In genomic region chr22:44937216-44937615, GRCh38 we compare ENCODE assay signal across 20 cellular contexts.
DNase-seq lines count a peak whose midpoint lies in the region; ATAC-seq and TF ChIP-seq lines count a peak whose summit lies in the region.
"Had no signal": no experiment of that assay in that cellular context is flagged by ENCODE, and none has a peak within 500 bp of the region (broad histone marks: within the 10 kb centered on the region; RNA-seq: fewer than 3 reads in every experiment).

No MANE protein-coding gene starts in this region.

- H3K4me3 Mint-ChIP-seq in endodermal cell (no peak overlapping the region), nephron progenitor cell (no peak overlapping the region)
- H3K4me3 Mint-ChIP-seq in activated T-cell treated with anti-CD3 and anti-CD28 coated beads, Interleukin-2, amount 50 U/mL, for 24 hours, result no peak overlapping the region
- H3K4me3 Mint-ChIP-seq: B cell; CD4-positive, CD25-positive, alpha-beta regulatory T cell; CD8-positive, alpha-beta T cell; GM23338; HFFc6 had no signal

- H3K4me1 Mint-ChIP-seq in endodermal cell (peaks cover 24% of the 10 kb centered on the region), nephron progenitor cell (peaks cover 46% of the 10 kb centered on the region)
- H3K4me1 Mint-ChIP-seq in activated T-cell treated with anti-CD3 and anti-CD28 coated beads, Interleukin-2, amount 50 U/mL, for 24 hours (ENCODE audit: low read depth), result no peaks in the 10 kb centered on the region
- H3K4me1 Mint-ChIP-seq: B cell; CD4-positive, CD25-positive, alpha-beta regulatory T cell had no signal

- no peak overlapping the region for H3K4me3 ChIP-seq in RWPE2 (ENCODE audit: severe bottlenecking)
- no peak overlapping the region for H3K4me3 ChIP-seq in endodermal cell (ENCODE audit: low read length)
- H3K4me3 ChIP-seq in gastroesophageal sphincter, result no peak overlapping the region
- H3K4me3 ChIP-seq: BLaER1, GM23338, HAP-1 had no signal

- 95 to 97% methylated on average over 6 to 8 of the region's 8 CpGs for WGBS in endodermal cell (ENCODE audit: insufficient coverage in 1 of 2, insufficient read length in 1 of 2), 2 experiments
- WGBS in gastroesophageal sphincter (ENCODE audit: low coverage in 1 of 2), 2 donors, result 100% methylated on average over 2 of the region's 8 CpGs; no CpG with 5 or more reads in 1 of the 2 donors

- no peak overlapping the region for H3K9ac ChIP-seq in endodermal cell (ENCODE audit: extremely low read depth, low read length, poor library complexity, severe bottlenecking)
- H3K9ac ChIP-seq: BLaER1 had no signal

- TF ChIP-seq POLR2A in gastroesophageal sphincter (IDR thresholded peaks at IDR 0.05), result no peak

- no peak overlapping the region for H3K27ac ChIP-seq in RWPE2 (ENCODE audit: poor library complexity, severe bottlenecking)
- no peak overlapping the region for H3K27ac ChIP-seq in endodermal cell (ENCODE audit: low read depth, low read length)
- no peak overlapping the region for H3K27ac ChIP-seq in gastroesophageal sphincter
- H3K27ac ChIP-seq: 22Rv1, BLaER1, C4-2B had no signal

- ATAC-seq in Right ventricle myocardium inferior, result no peak
- no peak for ATAC-seq in left cardiac atrium
- no peak for ATAC-seq in RWPE2 (ENCODE audit: low read depth)
- ATAC-seq in GM18517 (IDR thresholded peaks at IDR 0.05; ENCODE audit: unreplicated experiment), result no peak
- no peak for ATAC-seq in gastroesophageal sphincter
- ATAC-seq: CD8-positive, alpha-beta T cell; GM23338 had no signal

- H3K27me3 Mint-ChIP-seq in endodermal cell (ENCODE audit: insufficient read depth) (no peaks in the 10 kb centered on the region), nephron progenitor cell (ENCODE audit: low read depth, poor library complexity) (no peaks in the 10 kb centered on the region)
- no peaks in the 10 kb centered on the region for H3K27me3 Mint-ChIP-seq in activated T-cell treated with anti-CD3 and anti-CD28 coated beads, Interleukin-2, amount 50 U/mL, for 24 hours
- H3K27me3 Mint-ChIP-seq: CD4-positive, CD25-positive, alpha-beta regulatory T cell had no signal

- no peak for TF ChIP-seq CTCF in RWPE2 (IDR thresholded peaks at IDR 0.05; ENCODE audit: poor library complexity, severe bottlenecking)
- no peak for TF ChIP-seq CTCF in endodermal cell (conservative IDR thresholded peaks at IDR 0.05)
- no peak for TF ChIP-seq CTCF in nephron progenitor cell (IDR thresholded peaks at IDR 0.05)
- TF ChIP-seq CTCF in gastroesophageal sphincter (IDR thresholded peaks at IDR 0.05), result no peak

- H3K4me1 ChIP-seq in RWPE2 (ENCODE audit: insufficient read depth, poor library complexity, severe bottlenecking) (no peaks in the 10 kb centered on the region), endodermal cell (ENCODE audit: control insufficient read depth, insufficient read depth, low read length) (peaks cover 3% of the 10 kb centered on the region), gastroesophageal sphincter (no peaks in the 10 kb centered on the region)
- H3K4me1 ChIP-seq: Caco-2 had no signal

- H3K36me3 ChIP-seq in RWPE2 (ENCODE audit: low read depth) (no peaks in the 10 kb centered on the region), endodermal cell (ENCODE audit: control insufficient read depth, insufficient read depth, low read length) (peaks cover 7% of the 10 kb centered on the region), gastroesophageal sphincter (no peaks in the 10 kb centered on the region)
- H3K36me3 ChIP-seq: BLaER1, HAP-1 had no signal

- DNase-seq in Right ventricle myocardium inferior (ENCODE audit: missing footprints), result peak; percentile 37
- no peak for DNase-seq in left cardiac atrium
- peak; percentile 21 for DNase-seq in RWPE2 (ENCODE audit: low spot score)
- no peak for DNase-seq in endodermal cell
- DNase-seq in nephron progenitor cell, result no peak
- no peak for DNase-seq in activated T-cell treated with anti-CD3 and anti-CD28 coated beads, Interleukin-2, amount 50 U/mL, for 24 hours
- DNase-seq: Caco-2; CD4-positive, CD25-positive, alpha-beta regulatory T cell; CD8-positive, alpha-beta T cell; DMS153; DND-41; HFFc6 had no signal

- TF ChIP-seq EP300 in gastroesophageal sphincter (IDR thresholded peaks at IDR 0.05), result no peak

- no peaks in the 10 kb centered on the region for H3K9me3 Mint-ChIP-seq in endodermal cell
- no peaks in the 10 kb centered on the region for H3K9me3 Mint-ChIP-seq in nephron progenitor cell
- H3K9me3 Mint-ChIP-seq in activated T-cell treated with anti-CD3 and anti-CD28 coated beads, Interleukin-2, amount 50 U/mL, for 24 hours, result no peaks in the 10 kb centered on the region
- H3K9me3 Mint-ChIP-seq: CD8-positive, alpha-beta T cell; GM23338; HFFc6 had no signal

- H3K36me3 Mint-ChIP-seq in endodermal cell (ENCODE audit: low read depth), result peaks cover 9% of the 10 kb centered on the region
- H3K36me3 Mint-ChIP-seq in nephron progenitor cell (ENCODE audit: low read depth), result peaks cover 9% of the 10 kb centered on the region
- H3K36me3 Mint-ChIP-seq in activated T-cell treated with anti-CD3 and anti-CD28 coated beads, Interleukin-2, amount 50 U/mL, for 24 hours (ENCODE audit: low read depth), result no peaks in the 10 kb centered on the region
- H3K36me3 Mint-ChIP-seq: CD4-positive, CD25-positive, alpha-beta regulatory T cell; CD8-positive, alpha-beta T cell had no signal

- intact Hi-C loops in Right ventricle myocardium inferior (cut with DNase I) (no loop called here), left cardiac atrium (cut with DNase I) (no loop called here)

- H3K27ac Mint-ChIP-seq in endodermal cell (peak overlapping the region; percentile 2), nephron progenitor cell (peak overlapping the region; percentile 39)
- H3K27ac Mint-ChIP-seq in activated T-cell treated with anti-CD3 and anti-CD28 coated beads, Interleukin-2, amount 50 U/mL, for 24 hours, result no peak overlapping the region
- H3K27ac Mint-ChIP-seq: B cell; CD4-positive, CD25-positive, alpha-beta regulatory T cell; CD8-positive, alpha-beta T cell; GM23338; HFFc6 had no signal

- H3K27me3 ChIP-seq in RWPE2 (ENCODE audit: insufficient read depth, poor library complexity, severe bottlenecking) (peaks cover 16% of the 10 kb centered on the region), endodermal cell (ENCODE audit: control insufficient read depth, insufficient read depth, low read length, poor library complexity, severe bottlenecking) (no peaks in the 10 kb centered on the region), gastroesophageal sphincter (peaks cover 17% of the 10 kb centered on the region)
- H3K27me3 ChIP-seq: BLaER1 had no signal

- no peaks in the 10 kb centered on the region for H3K9me3 ChIP-seq in RWPE2 (ENCODE audit: severe bottlenecking)
- H3K9me3 ChIP-seq in endodermal cell (ENCODE audit: control insufficient read depth, low read length), result no peaks in the 10 kb centered on the region
- no peaks in the 10 kb centered on the region for H3K9me3 ChIP-seq in gastroesophageal sphincter
- H3K9me3 ChIP-seq: BLaER1, Caco-2, HAP-1 had no signal

Comparison
In these comparisons a context has a peak if more than half of its experiments do, and no peak if none do; other contexts are left out.
1. DNase-seq: peak in Right ventricle myocardium inferior (single experiment) and RWPE2 (single experiment); none in left cardiac atrium (single experiment), endodermal cell (single experiment), nephron progenitor cell (single experiment) and activated T-cell treated with anti-CD3 and anti-CD28 coated beads, Interleukin-2, amount 50 U/mL, for 24 hours (single experiment).